16 cellular contexts compared by ENCODE assay signal in genomic region chr9:136010615-136011341, GRCh38. TPM values are rescaled to one million over a fixed set of nuclear protein-coding genes. Genes with fewer than 3 reads are reported as not detected.
DNase-seq lines count a peak whose midpoint lies in the region; ATAC-seq and TF ChIP-seq lines count a peak whose summit lies in the region.
"Had no signal": no experiment of that assay in that cellular context is flagged by ENCODE, and none has a peak within 500 bp of the region (broad histone marks: within the 10 kb centered on the region; RNA-seq: fewer than 3 reads in every experiment).

No MANE protein-coding gene starts in this region.

- H3K79me2 ChIP-seq in parathyroid adenoma = no peaks in the 10 kb centered on the region

- no peak for ATAC-seq in GM19035 (IDR thresholded peaks at IDR 0.05; ENCODE audit: unreplicated experiment)
- ATAC-seq in GM19328 (IDR thresholded peaks at IDR 0.05; ENCODE audit: unreplicated experiment) = no peak
- ATAC-seq: naive thymus-derived CD8-positive, alpha-beta T cell had no signal

- peaks cover 0 to 84% (median 0%) of the 10 kb centered on the region in 11 experiments; a peak in 10 of 22 replicates for H3K36me3 ChIP-seq in BLaER1 treated with 17β-estradiol and CSF1 and Interleukin-3, amounts not matched to agents 10 nM and 100 nM
- H3K36me3 ChIP-seq in iPS-15b (ENCODE audit: control insufficient read depth, insufficient read depth, low read length) (peaks cover 8% of the 10 kb centered on the region), parathyroid adenoma (ENCODE audit: control insufficient read depth, insufficient read depth, low read length) (no peaks in the 10 kb centered on the region)
- H3K36me3 ChIP-seq: colonic mucosa had no signal

- H3K4me3 Mint-ChIP-seq in brain = no peak overlapping the region
- no peak overlapping the region for H3K4me3 Mint-ChIP-seq in type B pancreatic cell
- H3K4me3 Mint-ChIP-seq: naive thymus-derived CD8-positive, alpha-beta T cell had no signal

- H3K9me3 ChIP-seq in BLaER1 treated with 17β-estradiol and CSF1 and Interleukin-3, amounts not matched to agents 10 nM and 100 nM (replicated peaks in 1 of 11) = no peaks in the 10 kb centered on the region
- no peaks in the 10 kb centered on the region for H3K9me3 ChIP-seq in iPS-15b (ENCODE audit: control insufficient read depth, insufficient read depth, low read length)
- no peaks in the 10 kb centered on the region for H3K9me3 ChIP-seq in parathyroid adenoma (ENCODE audit: control insufficient read depth, low read length)
- H3K9me3 ChIP-seq: colonic mucosa, thoracic aorta had no signal

- peaks cover 21 to 62% (median 51%) of the 10 kb centered on the region in 10 experiments; a peak in 19 of 20 replicates for H3K4me1 ChIP-seq in BLaER1 treated with 17β-estradiol and CSF1 and Interleukin-3, amounts not matched to agents 10 nM and 100 nM
- H3K4me1 ChIP-seq in iPS-15b (ENCODE audit: control insufficient read depth, insufficient read depth, low read length) (no peaks in the 10 kb centered on the region), parathyroid adenoma (no peaks in the 10 kb centered on the region)
- H3K4me1 ChIP-seq: colonic mucosa had no signal

- H3K9me3 Mint-ChIP-seq in brain = no peaks in the 10 kb centered on the region
- no peaks in the 10 kb centered on the region for H3K9me3 Mint-ChIP-seq in type B pancreatic cell
- H3K9me3 Mint-ChIP-seq: naive thymus-derived CD8-positive, alpha-beta T cell had no signal

- H4K20me1 ChIP-seq in BLaER1 treated with 17β-estradiol and CSF1 and Interleukin-3, amounts not matched to agents 10 nM and 100 nM = peaks cover 0 to 99% (median 20%) of the 10 kb centered on the region in 11 experiments; a peak in 13 of 22 replicates

- H3K4me1 Mint-ChIP-seq in brain (peaks cover 52% of the 10 kb centered on the region), type B pancreatic cell (ENCODE audit: unreplicated experiment) (peaks cover 25% of the 10 kb centered on the region)

- TF ChIP-seq CTCF in brain (conservative IDR thresholded peaks at IDR 0.05) = no peak
- TF ChIP-seq CTCF in parathyroid adenoma (IDR thresholded peaks at IDR 0.05) = no peak
- TF ChIP-seq CTCF in type B pancreatic cell (conservative IDR thresholded peaks at IDR 0.05) = no peak

- no peaks in the 10 kb centered on the region for H3K27me3 ChIP-seq in BLaER1 treated with 17β-estradiol and CSF1 and Interleukin-3, amounts not matched to agents 10 nM and 100 nM
- no peaks in the 10 kb centered on the region for H3K27me3 ChIP-seq in iPS-15b (ENCODE audit: control insufficient read depth, insufficient read depth, low read length)
- H3K27me3 ChIP-seq in parathyroid adenoma (ENCODE audit: control insufficient read depth, insufficient read depth, low read length) = no peaks in the 10 kb centered on the region
- H3K27me3 ChIP-seq: colonic mucosa had no signal

- H2AFZ ChIP-seq in parathyroid adenoma = no peak overlapping the region
- H2AFZ ChIP-seq: PC-9 had no signal

- peak overlapping the region in 2 of 11 experiments; percentile 31 to 46; a peak in 3 of 22 replicates for H3K27ac ChIP-seq in BLaER1 treated with 17β-estradiol and CSF1 and Interleukin-3, amounts not matched to agents 10 nM and 100 nM
- peak overlapping the region; percentile 54 for H3K27ac ChIP-seq in parathyroid adenoma
- H3K27ac ChIP-seq: PC-9, thoracic aorta had no signal

- DNase-seq in hepatic stellate cell (ENCODE audit: low spot score) (no peak), type B pancreatic cell (ENCODE audit: extremely low spot score, unreplicated experiment) (no peak)
- DNase-seq: activated CD4-positive, CD25-positive, alpha-beta regulatory T cell treated with anti-CD3 and anti-CD28 coated beads, Interleukin-2, amount 50 U/mL, for 72 hours; Calu3; colonic mucosa; NCI-H510A treated with DMSO at 0.1 percent for 48 hours; PC-9; small intestine had no signal

- H3K27ac Mint-ChIP-seq in brain (peak overlapping the region in 4 of 5 experiments; percentile 61 to 92 (median 86)), type B pancreatic cell (no peak overlapping the region)
- H3K27ac Mint-ChIP-seq: naive thymus-derived CD8-positive, alpha-beta T cell had no signal

- H3K4me3 ChIP-seq in BLaER1 treated with 17β-estradiol and CSF1 and Interleukin-3, amounts not matched to agents 10 nM and 100 nM = no peak overlapping the region
- H3K4me3 ChIP-seq in iPS-15b (ENCODE audit: low read depth, low read length) = no peak overlapping the region
- H3K4me3 ChIP-seq in parathyroid adenoma (ENCODE audit: low read depth, low read length) = no peak overlapping the region
- H3K4me3 ChIP-seq: colonic mucosa, PC-9, thoracic aorta had no signal

- H3K9ac ChIP-seq in BLaER1 treated with 17β-estradiol and CSF1 and Interleukin-3, amounts not matched to agents 10 nM and 100 nM = 0 out of 22 replicates have a peak overlapping the region, but pooled peaks of 1 of the 11 experiments have one; percentile 10
- H3K9ac ChIP-seq in iPS-15b (ENCODE audit: low read depth, low read length) (peak overlapping the region; percentile 24), parathyroid adenoma (no peak overlapping the region)

- H3K36me3 Mint-ChIP-seq in brain (no peaks in the 10 kb centered on the region), type B pancreatic cell (no peaks in the 10 kb centered on the region)

- H3K4me2 ChIP-seq in BLaER1 treated with 17β-estradiol and CSF1 and Interleukin-3, amounts not matched to agents 10 nM and 100 nM = peak overlapping the region in 7 of 11 experiments; percentile 21 to 81 (median 69); a peak in 10 of 22 replicates
- no peak overlapping the region for H3K4me2 ChIP-seq in parathyroid adenoma (ENCODE audit: low read length)
- H3K4me2 ChIP-seq: PC-9 had no signal

- H3K27me3 Mint-ChIP-seq in brain (no peaks in the 10 kb centered on the region), type B pancreatic cell (no peaks in the 10 kb centered on the region)
- H3K27me3 Mint-ChIP-seq: naive thymus-derived CD8-positive, alpha-beta T cell had no signal

RNA-seq across cellular contexts. Expression of gene UBAC1, which starts 49.6 kb away (rescaled TPM):
- polyA plus RNA-seq in brain (ENCODE audit: insufficient read depth, low read depth, low replicate concordance) = 80.4 TPM
- total RNA-seq in type B pancreatic cell (ENCODE audit: low replicate concordance) = 34.5 and 45.2 TPM in 2 replicates
